ENCODE assay signal across 19 cellular contexts in the genomic region with DNA sequence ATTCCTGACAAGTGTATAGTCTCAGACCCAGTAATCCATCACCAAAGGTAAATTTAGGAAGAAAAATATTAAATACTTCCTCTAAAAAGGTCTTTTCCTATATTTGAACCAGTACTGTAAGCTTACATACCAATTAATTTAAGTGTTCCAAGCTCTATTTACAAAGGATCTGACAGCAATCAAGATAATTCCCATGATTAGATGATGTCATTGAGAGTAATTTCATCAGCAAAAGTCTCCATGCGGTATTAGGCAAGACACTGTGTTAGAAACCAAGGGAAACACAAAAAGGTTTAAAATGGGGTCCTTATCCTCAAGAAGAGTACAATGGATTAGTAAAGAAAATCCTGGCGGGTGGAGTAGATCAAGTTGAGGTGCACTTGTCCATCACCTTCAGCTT.
DNase-seq lines count a peak whose midpoint lies in the region; ATAC-seq, FAIRE-seq and TF ChIP-seq lines count a peak whose summit lies in the region.
"Had no signal": no experiment of that assay in that cellular context is flagged by ENCODE, and none has a peak within 500 bp of the region (broad histone marks: within the 10 kb centered on the region; RNA-seq: fewer than 3 reads in every experiment).

No MANE protein-coding gene starts in this region.

- POLR2A ChIA-PET in HepG2 (lab: Yijun Ruan, JAX), result no interaction called here

- no peak for TF ChIP-seq POLR2A in HepG2 (IDR thresholded peaks at IDR 0.05; ENCODE audit: insufficient read depth in 1 of 2, low read depth in 2 of 2, low read length in 2 of 2)
- no peak for TF ChIP-seq POLR2A in right lobe of liver (IDR thresholded peaks at IDR 0.05)

- H3K9ac ChIP-seq in HepG2 (ENCODE audit: insufficient read depth, low read depth, low read length), result no peak overlapping the region
- H3K9ac ChIP-seq: SK-N-SH had no signal

- H3K4me1 ChIP-seq in HepG2 (ENCODE audit: insufficient read depth, low read length), result no peaks in the 10 kb centered on the region
- H3K4me1 ChIP-seq in right lobe of liver, result no peaks in the 10 kb centered on the region

- no peak overlapping the region for H3K4me3 Mint-ChIP-seq in activated T-helper 2 cell treated with anti-CD3 and anti-CD28 coated beads, Interferon-gamma antibody, Interleukin-2, Interleukin-4, amounts not matched to agents 10 μg/mL and 5 μg/mL and 100 μg/mL, durations not matched to agents 14 hours and 24 hours and 36 hours (ENCODE audit: low read depth)
- H3K4me3 Mint-ChIP-seq: B cell; CD4-positive, alpha-beta T cell had no signal

- H3K27me3 ChIP-seq in HepG2 (ENCODE audit: control insufficient read depth in 1 of 2, insufficient read depth in 2 of 2, low read length in 2 of 2) (no peaks in the 10 kb centered on the region), right lobe of liver (no peaks in the 10 kb centered on the region)

- no peak for TF ChIP-seq CTCF in HepG2 (CRISPR knock-in tag; IDR thresholded peaks at IDR 0.05)
- no peak for TF ChIP-seq CTCF in right lobe of liver (IDR thresholded peaks at IDR 0.05)
- TF ChIP-seq CTCF in retinal pigment epithelial cell (conservative IDR thresholded peaks at IDR 0.05; ENCODE audit: low read depth, low read length), result no peak

- DNase-seq in HepG2 (ENCODE audit: low spot score) (no peak), right lobe of liver (no peak), NCI-H69 (lab: John Stamatoyannopoulos, UW) (peak; percentile 70), amniotic epithelial cell (ENCODE audit: low read depth) (peak; percentile 40), retinal pigment epithelial cell (ENCODE audit: low read depth) (peak; percentile 39)
- DNase-seq in activated T-helper 2 cell treated with anti-CD3 and anti-CD28 coated beads, Interferon-gamma antibody, Interleukin-2, Interleukin-4, amounts not matched to agents 10 μg/mL and 5 μg/mL and 100 μg/mL, durations not matched to agents 14 hours and 24 hours and 36 hours (ENCODE audit: low spot score), result no peak
- DNase-seq: ACHN; CD4-positive, alpha-beta T cell; EL; NCI-H187; NCI-H524; SK-N-SH; T-helper 1 cell had no signal

- H3K4me3 ChIP-seq in HepG2 (replicated peaks in 1 of 3; ENCODE audit: insufficient read depth in 1 of 3, low read depth in 2 of 3, low read length in 3 of 3) (no peak overlapping the region), right lobe of liver (no peak overlapping the region), retinal pigment epithelial cell (ENCODE audit: low read length) (no peak overlapping the region)
- H3K4me3 ChIP-seq: HAP-1 had no signal

- no peak overlapping the region for H2AFZ ChIP-seq in HepG2 (ENCODE audit: low read length)

- H3K27me3 Mint-ChIP-seq in activated T-helper 2 cell treated with anti-CD3 and anti-CD28 coated beads, Interferon-gamma antibody, Interleukin-2, Interleukin-4, amounts not matched to agents 10 μg/mL and 5 μg/mL and 100 μg/mL, durations not matched to agents 14 hours and 24 hours and 36 hours (ENCODE audit: low read depth), result peaks cover 9% of the 10 kb centered on the region
- H3K27me3 Mint-ChIP-seq: B cell; CD4-positive, alpha-beta T cell had no signal

- no peaks in the 10 kb centered on the region for H3K36me3 ChIP-seq in HepG2 (replicated peaks in 1 of 2; ENCODE audit: control insufficient read depth in 1 of 2, insufficient read depth in 2 of 2, low read length in 2 of 2)
- H3K36me3 ChIP-seq in right lobe of liver, result no peaks in the 10 kb centered on the region
- H3K36me3 ChIP-seq: HAP-1 had no signal

- H3K27ac Mint-ChIP-seq in activated T-helper 2 cell treated with anti-CD3 and anti-CD28 coated beads, Interferon-gamma antibody, Interleukin-2, Interleukin-4, amounts not matched to agents 10 μg/mL and 5 μg/mL and 100 μg/mL, durations not matched to agents 14 hours and 24 hours and 36 hours, result no peak overlapping the region
- H3K27ac Mint-ChIP-seq: B cell; CD4-positive, alpha-beta T cell had no signal

- ATAC-seq in HepG2 (no peak), right lobe of liver (no peak), HG03520 (IDR thresholded peaks at IDR 0.05; ENCODE audit: unreplicated experiment) (no peak), GM19455 (IDR thresholded peaks at IDR 0.05; ENCODE audit: unreplicated experiment) (no peak)
- ATAC-seq: Panc1, Right ventricle myocardium inferior had no signal

- CTCF ChIA-PET in HepG2 (lab: Yijun Ruan, JAX; ENCODE audit: low intra/inter-chr PET ratio, low total read pairs), result no interaction called here

- H3K4me2 ChIP-seq in HepG2 (ENCODE audit: low read depth, low read length), result no peak overlapping the region
- H3K4me2 ChIP-seq: SK-N-SH had no signal

- in situ Hi-C loops in HepG2 (cut with HindIII; ENCODE audit: extremely low pct_ligation_motif_present, low pct_unique_long_range_greater_than_20kb), result no loop called here

- H3K79me2 ChIP-seq in HepG2 (ENCODE audit: insufficient read depth, low read length), result no peaks in the 10 kb centered on the region

- H4K20me1 ChIP-seq in HepG2 (ENCODE audit: insufficient read depth, low read length), result no peaks in the 10 kb centered on the region

- no peak for FAIRE-seq in HepG2 (lab: Jason Lieb, UNC)

- no TSS peak for BruUV-seq in HepG2 (replicated peaks; lab: Mats Ljungman, UMichigan)

- H3K9me3 ChIP-seq in HepG2 (ENCODE audit: low read length), result no peaks in the 10 kb centered on the region
- H3K9me3 ChIP-seq in right lobe of liver, result no peaks in the 10 kb centered on the region
- H3K9me3 ChIP-seq: HAP-1, SK-N-SH had no signal

- 6% methylated on average over 2 of the region's 2 CpGs for WGBS in HepG2 (ENCODE audit: low lambda C conversion rate)
- WGBS in right lobe of liver (ENCODE audit: insufficient coverage, low coverage, low lambda C conversion rate, missing lambda C conversion rate), result 64% methylated on average over 2 of the region's 2 CpGs

- no peak for TF ChIP-seq EP300 in HepG2 (IDR thresholded peaks at IDR 0.05; ENCODE audit: low read depth in 2 of 2, low read length in 2 of 2)
- no peak for TF ChIP-seq EP300 in HepG2 (CRISPR knock-in tag; IDR thresholded peaks at IDR 0.05; ENCODE audit: borderline replicate concordance)

- no peak for TF ChIP-seq RAD21 in HepG2 (CRISPR knock-in tag; IDR thresholded peaks at IDR 0.05)

- H3K4me1 Mint-ChIP-seq in activated T-helper 2 cell treated with anti-CD3 and anti-CD28 coated beads, Interferon-gamma antibody, Interleukin-2, Interleukin-4, amounts not matched to agents 10 μg/mL and 5 μg/mL and 100 μg/mL, durations not matched to agents 14 hours and 24 hours and 36 hours (ENCODE audit: low read depth), result peaks cover 5% of the 10 kb centered on the region
- H3K4me1 Mint-ChIP-seq: B cell had no signal

- intact Hi-C loops in HepG2 (cut with micrococcal nuclease; ENCODE audit: unreplicated experiment), result no loop called here
- intact Hi-C loops in right lobe of liver (cut with DNase I), result no loop called here
- intact Hi-C loops in activated T-helper 2 cell treated with anti-CD3 and anti-CD28 coated beads, Interferon-gamma antibody, Interleukin-2, Interleukin-4, amounts not matched to agents 10 μg/mL and 5 μg/mL and 100 μg/mL, durations not matched to agents 14 hours and 24 hours and 36 hours (cut with micrococcal nuclease), result no loop called here

- H3K27ac ChIP-seq in HepG2 (ENCODE audit: extremely low read length, insufficient read depth, low read length) (no peak overlapping the region), right lobe of liver (no peak overlapping the region)

- H3K9me3 Mint-ChIP-seq in activated T-helper 2 cell treated with anti-CD3 and anti-CD28 coated beads, Interferon-gamma antibody, Interleukin-2, Interleukin-4, amounts not matched to agents 10 μg/mL and 5 μg/mL and 100 μg/mL, durations not matched to agents 14 hours and 24 hours and 36 hours, result no peaks in the 10 kb centered on the region
- H3K9me3 Mint-ChIP-seq: CD4-positive, alpha-beta T cell had no signal

- H3K36me3 Mint-ChIP-seq in activated T-helper 2 cell treated with anti-CD3 and anti-CD28 coated beads, Interferon-gamma antibody, Interleukin-2, Interleukin-4, amounts not matched to agents 10 μg/mL and 5 μg/mL and 100 μg/mL, durations not matched to agents 14 hours and 24 hours and 36 hours (ENCODE audit: low read depth), result no peaks in the 10 kb centered on the region

TF ChIP-seq in HepG2, 621 proteins besides CTCF, POLR2A, EP300 and RAD21:
- no peak for TF ChIP-seq KAT7 (CRISPR knock-in tag; IDR thresholded peaks at IDR 0.05; ENCODE audit: borderline replicate concordance)
- peak; percentile 42; the same call in 1 of the 2 replicates for TF ChIP-seq ATF7 (IDR thresholded peaks at IDR 0.05)
- no peak for TF ChIP-seq ATF7 (CRISPR knock-in tag; IDR thresholded peaks at IDR 0.05)
TF ChIP-seq in HepG2: peak in this region for 1.

Comparison
In these comparisons a context has a peak if more than half of its experiments do, and no peak if none do; other contexts are left out.
1. DNase-seq: peak in NCI-H69 (single experiment), amniotic epithelial cell (single experiment) and retinal pigment epithelial cell (single experiment); none in HepG2 (single experiment), right lobe of liver (0 of 3) and activated T-helper 2 cell treated with anti-CD3 and anti-CD28 coated beads, Interferon-gamma antibody, Interleukin-2, Interleukin-4, amounts not matched to agents 10 μg/mL and 5 μg/mL and 100 μg/mL, durations not matched to agents 14 hours and 24 hours and 36 hours (single experiment).